ENCODE assay signal across 8 cellular contexts in the genomic region with DNA sequence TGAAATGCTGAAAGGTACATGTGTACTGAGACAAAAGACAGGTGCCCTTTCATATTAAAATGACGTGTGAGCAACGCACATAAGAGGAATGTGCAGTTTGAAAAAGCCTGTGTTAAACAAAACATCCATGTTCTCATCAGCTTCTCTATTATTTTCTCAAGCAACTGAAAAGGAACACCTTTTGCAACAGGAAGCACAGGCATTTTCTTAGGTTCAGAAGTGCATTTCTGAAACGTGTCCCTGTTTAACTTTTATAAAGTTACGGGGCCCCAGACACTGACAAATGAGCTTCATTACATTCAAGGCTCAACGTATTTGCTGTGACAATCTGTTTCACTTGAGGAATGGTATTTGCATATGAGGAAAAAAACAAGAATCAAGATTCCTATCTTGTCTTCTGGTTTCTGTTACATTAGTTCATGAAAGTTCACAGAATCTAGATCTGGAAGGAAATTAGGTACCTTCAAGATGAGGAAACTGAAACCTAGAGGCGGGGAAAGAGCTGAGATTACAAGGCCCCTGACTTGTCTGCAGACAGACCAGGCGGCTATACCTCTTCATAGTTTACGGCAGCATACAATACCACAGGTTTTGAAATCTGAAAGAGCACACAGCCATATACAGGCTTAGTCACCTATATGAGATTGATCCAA.
DNase-seq lines count a peak whose midpoint lies in the region; ATAC-seq and TF ChIP-seq lines count a peak whose summit lies in the region.

No MANE protein-coding gene starts in this region.

- H3K27ac ChIP-seq in lower lobe of right lung = peak overlapping the region; percentile 12

- ATAC-seq in GM18519 (IDR thresholded peaks at IDR 0.05; ENCODE audit: low FRiP score, unreplicated experiment) (peak; percentile 89), HG02938 (IDR thresholded peaks at IDR 0.05; ENCODE audit: unreplicated experiment) (peak; percentile 51), lower lobe of right lung (peak; percentile 51 to 74), Right ventricle myocardium superior (ENCODE audit: poor library complexity) (no peak)

- intact Hi-C loops in lower lobe of right lung (cut with DNase I) = loop anchor here (10.0 kb wide), 1 partner anchor 368 kb away; no protein-coding TSS in a partner anchor
- intact Hi-C loops in Right ventricle myocardium superior (cut with DNase I) = no loop called here

- H3K9me3 ChIP-seq in lower lobe of right lung = no peaks in the 10 kb centered on the region

- no peaks in the 10 kb centered on the region for H3K27me3 ChIP-seq in lower lobe of right lung (ENCODE audit: low read depth)

- H3K4me3 ChIP-seq in lower lobe of right lung = no peak overlapping the region

- no peak for TF ChIP-seq CTCF in lower lobe of right lung (IDR thresholded peaks at IDR 0.05)

- DNase-seq in activated CD4-positive, alpha-beta T cell treated with anti-CD3 and anti-CD28 coated beads for 1 hour = peak; percentile 37
- DNase-seq in lower lobe of right lung (no peak), Right ventricle myocardium superior (no peak), NCI-H524 treated with DMSO at 0.1 percent for 48 hours (lab: John Stamatoyannopoulos, UW) (no peak), NCI-H510A treated with DMSO at 0.1 percent for 48 hours (lab: John Stamatoyannopoulos, UW) (no peak), Kasumi-1 (lab: John Stamatoyannopoulos, UW) (no peak)

- H3K36me3 ChIP-seq in lower lobe of right lung = no peaks in the 10 kb centered on the region

- H3K4me1 ChIP-seq in lower lobe of right lung = no peaks in the 10 kb centered on the region
